In genomic region chr3:30658328-30659052, GRCh38 we compare ENCODE assay signal across 8 cellular contexts. TPM values are rescaled to one million over a fixed set of nuclear protein-coding genes. Genes with fewer than 3 reads are reported as not detected.
DNase-seq lines count a peak whose midpoint lies in the region; ATAC-seq and TF ChIP-seq lines count a peak whose summit lies in the region.

No MANE protein-coding gene starts in this region.

- POLR2A ChIA-PET in IMR-90 (lab: Charles Lee; ENCODE audit: unreplicated experiment) (no interaction called here), WTC11 (lab: Charles Lee) (no interaction called here)

- H3K4me2 ChIP-seq in IMR-90 (ENCODE audit: low read depth, low read length) (peak overlapping the region; percentile 89), neuronal stem cell (ENCODE audit: insufficient read depth, low read length, poor library complexity, severe bottlenecking) (no peak overlapping the region)

- peak overlapping the region; percentile 55 for H3K9ac ChIP-seq in IMR-90 (ENCODE audit: low read depth, low read length)
- no peak overlapping the region for H3K9ac ChIP-seq in neuronal stem cell (ENCODE audit: low read depth, low read length, poor library complexity)

- no TSS peak for BruUV-seq in IMR-90 (replicated peaks; lab: Mats Ljungman, UMichigan)

- dilution Hi-C loops in IMR-90 (cut with HindIII; ENCODE audit: low sequenced_read_pairs, unreplicated experiment) = no loop called here

- H4K8ac ChIP-seq in IMR-90 (ENCODE audit: low read depth in 2 of 2, low read length in 2 of 2) (peak overlapping the region; percentile 70 to 96), neuronal stem cell (ENCODE audit: low read depth, low read length) (no peak overlapping the region)

- 0% methylated on average over 2 of the region's 9 CpGs; no CpG with 5 or more reads in 1 of the 2 experiments for WGBS in IMR-90 (ENCODE audit: extremely low coverage in 2 of 2, insufficient read length in 1 of 2), 2 experiments
- 47% methylated on average over 9 of the region's 9 CpGs for WGBS in esophagus muscularis mucosa
- no CpG with 5 or more reads among the region's 9 CpGs for WGBS in neuronal stem cell (ENCODE audit: extremely low coverage in 2 of 2, insufficient read length in 2 of 2, insufficient replicate concordance in 1 of 2), 2 donors

- H2BK15ac ChIP-seq in IMR-90 (ENCODE audit: low read depth, low read length) (peak overlapping the region; percentile 79), neuronal stem cell (ENCODE audit: low read length) (no peak overlapping the region)

- H3K9me3 ChIP-seq in IMR-90 (ENCODE audit: control insufficient read depth, insufficient read depth, low read length) (no peaks in the 10 kb centered on the region), esophagus muscularis mucosa (no peaks in the 10 kb centered on the region), neuronal stem cell (replicated peaks in 1 of 2; ENCODE audit: control insufficient read depth in 2 of 2, insufficient read depth in 1 of 2, low read depth in 1 of 2, low read length in 2 of 2) (peaks cover 0 to 2% of the 10 kb centered on the region in 2 donors)

- peak overlapping the region; percentile 91 for H3K56ac ChIP-seq in IMR-90 (ENCODE audit: extremely low read depth, insufficient read depth, low read length)

- peak overlapping the region; percentile 98 for H3K18ac ChIP-seq in IMR-90 (ENCODE audit: low read depth, low read length)
- no peak overlapping the region for H3K18ac ChIP-seq in neuronal stem cell (ENCODE audit: low read length)

- H3K23ac ChIP-seq in IMR-90 (ENCODE audit: low read depth, low read length) (peak overlapping the region; percentile 86), neuronal stem cell (ENCODE audit: low read depth, low read length, poor library complexity) (no peak overlapping the region)

- H3K27ac ChIP-seq in IMR-90 (ENCODE audit: insufficient read depth, low read length) = peak overlapping the region; percentile 93
- H3K27ac ChIP-seq in esophagus muscularis mucosa (replicated peaks in 1 of 4) = peak overlapping the region; percentile 58 to 66 (median 64)
- peak overlapping the region; percentile 29 for H3K27ac ChIP-seq in neuronal stem cell (replicated peaks; ENCODE audit: low read length)

- TF ChIP-seq POLR2A in IMR-90 (IDR thresholded peaks at IDR 0.05; ENCODE audit: low read depth, low read length) (no peak), esophagus muscularis mucosa (IDR thresholded peaks at IDR 0.05; ENCODE audit: low read depth) (no peak)

- peak overlapping the region; percentile 96 for H3K27ac Mint-ChIP-seq in WTC11

- H3K27me3 ChIP-seq in IMR-90 (ENCODE audit: control insufficient read depth, insufficient read depth, low read length) = no peaks in the 10 kb centered on the region
- no peaks in the 10 kb centered on the region for H3K27me3 ChIP-seq in esophagus muscularis mucosa
- no peaks in the 10 kb centered on the region for H3K27me3 ChIP-seq in neuronal stem cell (ENCODE audit: control insufficient read depth in 3 of 3, insufficient read depth in 3 of 3, low read depth in 1 of 3, low read length in 3 of 3)
- no peaks in the 10 kb centered on the region for H3K27me3 ChIP-seq in H7 (ENCODE audit: control insufficient read depth, insufficient read depth, low read length)

- H3K36me3 ChIP-seq in IMR-90 (ENCODE audit: control insufficient read depth, insufficient read depth, low read length) = peaks cover 24% of the 10 kb centered on the region
- peaks cover 18 to 64% (median 43%) of the 10 kb centered on the region in 4 donors for H3K36me3 ChIP-seq in esophagus muscularis mucosa
- peaks cover 1 to 86% of the 10 kb centered on the region in 2 donors for H3K36me3 ChIP-seq in neuronal stem cell (replicated peaks in 1 of 2; ENCODE audit: control insufficient read depth in 2 of 2, insufficient read depth in 2 of 2, low read length in 2 of 2)
- H3K36me3 ChIP-seq in H7 (replicated peaks; ENCODE audit: control insufficient read depth, insufficient read depth, low read length) = peaks cover 9% of the 10 kb centered on the region

- peaks cover 37% of the 10 kb centered on the region for H3K36me3 Mint-ChIP-seq in WTC11

- DNase-seq in EH (ENCODE audit: low read depth) (peak; percentile 83), IMR-90 (peak; percentile 79), WTC11 (ENCODE audit: low spot score) (no peak), esophagus muscularis mucosa (ENCODE audit: extremely low spot score) (no peak), neuronal stem cell (ENCODE audit: low spot score) (no peak), H7 (no peak), NCI-H2107 treated with DMSO at 0.1 percent for 48 hours (lab: John Stamatoyannopoulos, UW; ENCODE audit: unreplicated experiment) (no peak)

- in situ Hi-C loops in IMR-90 (cut with MboI; ENCODE audit: low sequenced_read_pairs) = no loop called here

- H3K14ac ChIP-seq in IMR-90 (replicated peaks; ENCODE audit: low read depth, low read length) = peak overlapping the region; percentile 89
- H3K14ac ChIP-seq in neuronal stem cell (ENCODE audit: low read length) = no peak overlapping the region

- H2BK20ac ChIP-seq in IMR-90 (ENCODE audit: low read depth, low read length) = peak overlapping the region; percentile 92

- peak overlapping the region; percentile 84 for H2AK9ac ChIP-seq in IMR-90 (replicated peaks; ENCODE audit: low read depth, low read length, poor library complexity)

- intact Hi-C loops in IMR-90 (cut with micrococcal nuclease) = loop anchor here (1.0 to 2.0 kb wide), 2 partner anchors 9 to 52 kb away; partner anchors contain the start of gene TGFBR2
- intact Hi-C loops in esophagus muscularis mucosa (cut with DNase I) = no loop called here

- H3K4me3 Mint-ChIP-seq in WTC11 = no peak overlapping the region

- peak overlapping the region; percentile 95 for H2AK5ac ChIP-seq in IMR-90 (ENCODE audit: low read depth, low read length)
- H2AK5ac ChIP-seq in neuronal stem cell (ENCODE audit: low read depth, low read length) = no peak overlapping the region

- H3K27me3 Mint-ChIP-seq in WTC11 (ENCODE audit: low read depth) = no peaks in the 10 kb centered on the region

- H3K9me1 ChIP-seq in IMR-90 (ENCODE audit: insufficient read depth, low read length) = peaks cover 15% of the 10 kb centered on the region

- H2BK120ac ChIP-seq in IMR-90 (ENCODE audit: low read depth, low read length) = peak overlapping the region; percentile 95
- H2BK120ac ChIP-seq in neuronal stem cell (ENCODE audit: low read depth, low read length) = no peak overlapping the region

- TF ChIP-seq EP300 in esophagus muscularis mucosa (IDR thresholded peaks at IDR 0.05) = no peak

- no peak overlapping the region for H2BK12ac ChIP-seq in neuronal stem cell (ENCODE audit: low read length)

- peak overlapping the region; percentile 96 for H4K5ac ChIP-seq in IMR-90 (ENCODE audit: low read depth, low read length)

- peaks cover 29% of the 10 kb centered on the region for H3K4me1 ChIP-seq in IMR-90 (ENCODE audit: control insufficient read depth, insufficient read depth, low read length)
- H3K4me1 ChIP-seq in esophagus muscularis mucosa = peaks cover 92 to 100% (median 97%) of the 10 kb centered on the region in 4 donors
- peaks cover 10 to 24% of the 10 kb centered on the region in 2 donors for H3K4me1 ChIP-seq in neuronal stem cell (ENCODE audit: control insufficient read depth in 2 of 2, insufficient read depth in 1 of 2, low read depth in 1 of 2, low read length in 2 of 2)

- TF ChIP-seq CTCF in IMR-90 (conservative IDR thresholded peaks at IDR 0.05; ENCODE audit: low read depth, low read length) (no peak), WTC11 (IDR thresholded peaks at IDR 0.05) (no peak), esophagus muscularis mucosa (IDR thresholded peaks at IDR 0.05) (no peak)

- ATAC-seq in GM21737 (IDR thresholded peaks at IDR 0.05; ENCODE audit: unreplicated experiment) = peak; percentile 93
- peak; percentile 45 for ATAC-seq in IMR-90 (ENCODE audit: low read depth)
- 0 out of 2 replicates have a peak, but pooled peaks have one; percentile 23 for ATAC-seq in WTC11

- no peaks in the 10 kb centered on the region for H3K9me3 Mint-ChIP-seq in WTC11

- H3K4ac ChIP-seq in IMR-90 (ENCODE audit: low read depth, low read length) (peak overlapping the region; percentile 91), neuronal stem cell (ENCODE audit: low read length) (no peak overlapping the region)

- H2AFZ ChIP-seq in IMR-90 (replicated peaks; ENCODE audit: low read length, poor library complexity) (no peak overlapping the region), neuronal stem cell (ENCODE audit: low read length) (no peak overlapping the region)

- no peaks in the 10 kb centered on the region; the same call in 1 of the 2 replicates for H4K20me1 ChIP-seq in IMR-90 (ENCODE audit: insufficient read depth, low read length)

- peak overlapping the region; percentile 11; the same call in 1 of the 2 replicates for H3K4me3 ChIP-seq in IMR-90 (ENCODE audit: insufficient read depth, low read depth, low read length)
- no peak overlapping the region for H3K4me3 ChIP-seq in esophagus muscularis mucosa
- H3K4me3 ChIP-seq in neuronal stem cell (ENCODE audit: low read length in 2 of 2) = no peak overlapping the region
- H3K4me3 ChIP-seq in H7 (ENCODE audit: insufficient read depth, low read depth, low read length) = no peak overlapping the region

- no peak for TF ChIP-seq RAD21 in IMR-90 (IDR thresholded peaks at IDR 0.05; ENCODE audit: low read length)

- H4K91ac ChIP-seq in IMR-90 (ENCODE audit: insufficient read depth, low read depth, low read length) (peak overlapping the region; percentile 95), neuronal stem cell (ENCODE audit: low read depth, low read length, poor library complexity) (no peak overlapping the region)

- H2BK5ac ChIP-seq in IMR-90 (ENCODE audit: low read depth, low read length, poor library complexity, severe bottlenecking) (peak overlapping the region; percentile 99), neuronal stem cell (ENCODE audit: low read length) (no peak overlapping the region)

- H3K79me1 ChIP-seq in IMR-90 (ENCODE audit: low read depth in 1 of 2, low read length in 2 of 2) (peaks cover 45 to 60% of the 10 kb centered on the region in 2 experiments), neuronal stem cell (ENCODE audit: low read depth, low read length) (no peaks in the 10 kb centered on the region)

- CTCF ChIA-PET in IMR-90 (lab: Yijun Ruan, JAX) (interaction anchor here (0.6 to 2.6 kb wide), 7 partner anchors 9 to 1797 kb away, joined by 3 to 7 read pairs (median 3); no protein-coding TSS in a partner anchor), WTC11 (lab: Charles Lee) (no interaction called here)

- H3K4me1 Mint-ChIP-seq in WTC11 = peaks cover 61% of the 10 kb centered on the region

TF ChIP-seq in IMR-90, 13 proteins besides CTCF, POLR2A, EP300 and RAD21 (continues in another document):
- TF ChIP-seq CHD1 (IDR thresholded peaks at IDR 0.05; ENCODE audit: low read depth, low read length) = no peak

TF ChIP-seq in WTC11, 78 proteins besides CTCF, POLR2A, EP300 and RAD21 (continues in another document):
- TF ChIP-seq SP1 (CRISPR knock-in tag; conservative IDR thresholded peaks at IDR 0.05) = no peak
- no peak for TF ChIP-seq CREM (CRISPR knock-in tag; IDR thresholded peaks at IDR 0.05)

RNA-seq across cellular contexts. Expression of gene TGFBR2, which starts 52.1 kb away (rescaled TPM):
- total RNA-seq in IMR-90 (2012; rRNA removed) = 87.5 and 89.7 TPM in 2 replicates
- 58.1 and 63.7 TPM in 2 replicates for polyA plus RNA-seq in IMR-90 (2012; rRNA removed)
- 34.9 and 52.0 TPM in 2 replicates for polyA plus RNA-seq in IMR-90 (2012; cell fraction: cytosol; rRNA removed)
- 17.3 and 35.9 TPM in 2 replicates for polyA plus RNA-seq in IMR-90 (2012; cell fraction: nucleus; rRNA removed; ENCODE audit: low replicate concordance)
- 6.7 to 9.6 TPM (median 7.7 TPM) in 3 replicates for total RNA-seq in WTC11 (2021)
- total RNA-seq in esophagus muscularis mucosa = 100 to 1,000 TPM; 202 to 292 (median 261) TPM
- polyA plus RNA-seq in neuronal stem cell (2013, experiment 1 of 2) = 2.2 TPM
- polyA plus RNA-seq in neuronal stem cell (2013, experiment 2 of 2) = 2.1 TPM
- 4.3 and 6.4 TPM in 2 replicates for total RNA-seq in H7 (2014; rRNA removed; shearing (Covaris generic))

Comparison
In these comparisons a context has a peak if more than half of its experiments do, and no peak if none do; other contexts are left out.
1. DNase-seq: peak in EH (single experiment) and IMR-90 (single experiment); none in WTC11 (single experiment), esophagus muscularis mucosa (single experiment), neuronal stem cell (single experiment), H7 (single experiment) and NCI-H2107 treated with DMSO at 0.1 percent for 48 hours (single experiment).
2. ATAC-seq: peak in every context shown above with its lines; median percentile 93 in GM21737; 45 in IMR-90; 23 in WTC11.
3. H3K27ac ChIP-seq: peak in every context shown above with its lines; median percentile 93 in IMR-90; 64 in esophagus muscularis mucosa; 29 in neuronal stem cell.